Comparison of ENCODE assay signal across 7 cellular contexts in genomic region chr11:308740-309557, GRCh38. TPM values are rescaled to one million over a fixed set of nuclear protein-coding genes. Genes with fewer than 3 reads are reported as not detected.
DNase-seq lines count a peak whose midpoint lies in the region; ATAC-seq and TF ChIP-seq lines count a peak whose summit lies in the region.
"Not testable (repeated sequence)": the region's sequence is repeated elsewhere in the genome, so short reads cannot be mapped to it uniquely, and the experiment has no call there.
"Had no signal": no experiment of that assay in that cellular context is flagged by ENCODE, and none has a peak within 500 bp of the region (broad histone marks: within the 10 kb centered on the region; RNA-seq: fewer than 3 reads in every experiment).

No MANE protein-coding gene starts in this region.

- peak overlapping the region; percentile 100 for H3K4me3 Mint-ChIP-seq in T-helper 17 cell
- peak overlapping the region; percentile 89 for H3K4me3 Mint-ChIP-seq in nephron progenitor cell

- not testable (repeated sequence) for DNase-seq in T-helper 17 cell; body of pancreas; nephron progenitor cell; thoracic aorta (ENCODE audit: low spot score)
- DNase-seq in Right ventricle myocardium superior: peak; percentile 48

- not testable (repeated sequence) for H3K27me3 Mint-ChIP-seq in T-helper 17 cell; nephron progenitor cell (ENCODE audit: low read depth, poor library complexity)

- H3K9me3 ChIP-seq in T-helper 17 cell (ENCODE audit: control insufficient read depth, low read length, poor library complexity, severe bottlenecking); body of pancreas; thoracic aorta: not testable (repeated sequence)

- peak; percentile 18 for ATAC-seq in T-helper 17 cell
- not testable (repeated sequence) for ATAC-seq in body of pancreas; Right ventricle myocardium superior (ENCODE audit: poor library complexity); thoracic aorta (ENCODE audit: insufficient number of reproducible peaks, low FRiP score, low read depth)

- not testable (repeated sequence) for H3K36me3 Mint-ChIP-seq in T-helper 17 cell (ENCODE audit: low read depth); nephron progenitor cell (ENCODE audit: low read depth)

- H3K27ac ChIP-seq in body of pancreas (peak overlapping the region in 3 of 4 donors; percentile 27 to 93 (median 76)), thoracic aorta (peak overlapping the region; percentile 67 to 81)

- peak overlapping the region; percentile 54; the same call in 1 of the 2 replicates for H3K4me3 ChIP-seq in GM08714 (ENCODE audit: low read length)
- H3K4me3 ChIP-seq in body of pancreas: not testable (repeated sequence)
- H3K4me3 ChIP-seq in thoracic aorta: peak overlapping the region; percentile 75

- peak overlapping the region; percentile 97 for H3K27ac Mint-ChIP-seq in T-helper 17 cell
- H3K27ac Mint-ChIP-seq in nephron progenitor cell: peak overlapping the region; percentile 96

- not testable (repeated sequence) for H3K36me3 ChIP-seq in body of pancreas (replicated peaks in 1 of 2; ENCODE audit: insufficient read depth in 1 of 2, low read depth in 2 of 2); thoracic aorta

- H3K4me1 Mint-ChIP-seq in T-helper 17 cell: peaks cover 44% of the 10 kb centered on the region
- peaks cover 74% of the 10 kb centered on the region for H3K4me1 Mint-ChIP-seq in nephron progenitor cell

- 61 to 63% methylated on average over 22 of the region's 22 CpGs for WGBS in body of pancreas, 2 donors

- H3K9me3 Mint-ChIP-seq in nephron progenitor cell: not testable (repeated sequence)

- intact Hi-C loops in body of pancreas (cut with DNase I); Right ventricle myocardium superior (cut with DNase I): not testable (repeated sequence)

- TF ChIP-seq POLR2A in body of pancreas (IDR thresholded peaks at IDR 0.05): not testable (repeated sequence)

- not testable (repeated sequence) for H3K27me3 ChIP-seq in body of pancreas; thoracic aorta (replicated peaks; ENCODE audit: insufficient read depth)

- TF ChIP-seq CTCF in body of pancreas (IDR thresholded peaks at IDR 0.05); nephron progenitor cell (IDR thresholded peaks at IDR 0.05); thoracic aorta (IDR thresholded peaks at IDR 0.05): not testable (repeated sequence)

- H3K4me1 ChIP-seq in body of pancreas (peaks cover 21% of the 10 kb centered on the region), thoracic aorta (ENCODE audit: control insufficient read depth in 1 of 2, low read depth in 2 of 2) (peaks cover 15 to 48% of the 10 kb centered on the region in 2 donors)

RNA-seq across cellular contexts. Expression of gene IFITM2, which starts 1.3 kb away (rescaled TPM):
- total RNA-seq in T-helper 17 cell (100 to 1,000 TPM; 550 to 570 TPM), body of pancreas (10 to 100 TPM; 31.0 to 90.3 TPM), Right ventricle myocardium superior (194 TPM), thoracic aorta (100 to 1,000 TPM; 275 to 477 TPM)

RNA-seq across cellular contexts. Expression of gene IFITM1, which starts 4.9 kb away (rescaled TPM):
- total RNA-seq in T-helper 17 cell (100 to 1,000 TPM; 344 to 363 TPM), body of pancreas (10 to 100 TPM; 31.0 to 39.7 TPM), Right ventricle myocardium superior (83.1 TPM), thoracic aorta (100 to 1,000 TPM; 182 to 220 TPM)

RNA-seq across cellular contexts. Expression of gene IFITM5, which starts 9.6 kb away (rescaled TPM):
- total RNA-seq in T-helper 17 cell (not detected), body of pancreas (not detected), Right ventricle myocardium superior (not detected), thoracic aorta (not detected)
- total RNA-seq: T-helper 2 cell treated with Interferon-gamma antibody and Interleukin-4, amounts not matched to agents 100 ng/mL and 5 ng/mL, for 36 hours had no signal

RNA-seq across cellular contexts. Expression of gene IFITM3, which starts 11.7 kb away (rescaled TPM):
- total RNA-seq in T-helper 17 cell (10 to 100 TPM in 1 of 2 donors, 1 to 10 TPM in 1; 2.5 to 25.2 TPM), body of pancreas (10 to 100 TPM; 51.4 to 59.7 TPM), Right ventricle myocardium superior (287 TPM), thoracic aorta (100 to 1,000 TPM; 275 to 514 TPM)

RNA-seq across cellular contexts. Expression of gene PGGHG, which starts 20.0 kb away (rescaled TPM):
- total RNA-seq in T-helper 17 cell: 100 to 1,000 TPM; 317 to 350 TPM
- 100 to 1,000 TPM; 248 to 484 TPM for total RNA-seq in body of pancreas
- total RNA-seq in Right ventricle myocardium superior: 6.1 TPM
- total RNA-seq in thoracic aorta: 10 to 100 TPM; 54.2 to 68.8 TPM
